In genomic region chr1:120087959-120088358, GRCh38 we compare ENCODE assay signal across 8 cellular contexts. TPM values are rescaled to one million over a fixed set of nuclear protein-coding genes. Genes with fewer than 3 reads are reported as not detected.
DNase-seq lines count a peak whose midpoint lies in the region; ATAC-seq and TF ChIP-seq lines count a peak whose summit lies in the region.
"Not testable (repeated sequence)": the region's sequence is repeated elsewhere in the genome, so short reads cannot be mapped to it uniquely, and the experiment has no call there.

No MANE protein-coding gene starts in this region.

- H3K4me1 ChIP-seq in foreskin keratinocyte = not testable (repeated sequence)

- not testable (repeated sequence) for H3K36me3 Mint-ChIP-seq in T-helper 2 cell treated with Interferon-gamma antibody and Interleukin-4, amounts not matched to agents 5 μg/mL and 100 μg/mL, for 36 hours (ENCODE audit: low read depth)

- peak; percentile 36 for DNase-seq in GM04503 (ENCODE audit: low read depth)
- peak; percentile 93 for DNase-seq in M059J (ENCODE audit: low read depth)
- peak; percentile 66 for DNase-seq in T-helper 2 cell treated with Interferon-gamma antibody and Interleukin-4, amounts not matched to agents 5 μg/mL and 100 μg/mL, for 36 hours (ENCODE audit: low spot score)
- peak; percentile 10 for DNase-seq in activated T-cell treated with anti-CD3 and anti-CD28 coated beads for 48 hours (ENCODE audit: low read depth)
- DNase-seq in astrocyte of the spinal cord (ENCODE audit: low read depth, low spot score) = peak; percentile 58
- peak; percentile 69 to 87 for DNase-seq in foreskin keratinocyte
- DNase-seq in stimulated activated CD4-positive, alpha-beta T cell treated with anti-CD3 and anti-CD28 coated beads, Interleukin-12 subunit alpha, Interleukin-12 subunit beta, amount 100 ng/mL, for 24 hours (ENCODE audit: low read depth in 2 of 2) = peak; percentile 6 to 12
- peak; percentile 29 to 57 for DNase-seq in stimulated activated naive CD8-positive, alpha-beta T cell treated with anti-CD3 and anti-CD28 coated beads, Interleukin-15, amount 100 ng/mL, for 72 hours

- H3K9me3 Mint-ChIP-seq in T-helper 2 cell treated with Interferon-gamma antibody and Interleukin-4, amounts not matched to agents 5 μg/mL and 100 μg/mL, for 36 hours; stimulated activated naive CD8-positive, alpha-beta T cell treated with anti-CD3 and anti-CD28 coated beads, Interleukin-15, amount 100 ng/mL, for 72 hours: not testable (repeated sequence)

- H3K27me3 ChIP-seq in foreskin keratinocyte = not testable (repeated sequence)

- peaks cover 11% of the 10 kb centered on the region for H3K4me1 Mint-ChIP-seq in T-helper 2 cell treated with Interferon-gamma antibody and Interleukin-4, amounts not matched to agents 5 μg/mL and 100 μg/mL, for 36 hours (ENCODE audit: low read depth)
- peaks cover 11% of the 10 kb centered on the region for H3K4me1 Mint-ChIP-seq in stimulated activated naive CD8-positive, alpha-beta T cell treated with anti-CD3 and anti-CD28 coated beads, Interleukin-15, amount 100 ng/mL, for 72 hours

- H3K27ac Mint-ChIP-seq in T-helper 2 cell treated with Interferon-gamma antibody and Interleukin-4, amounts not matched to agents 5 μg/mL and 100 μg/mL, for 36 hours = not testable (repeated sequence)
- peak overlapping the region in 1 of 2 donors; percentile 54 for H3K27ac Mint-ChIP-seq in stimulated activated naive CD8-positive, alpha-beta T cell treated with anti-CD3 and anti-CD28 coated beads, Interleukin-15, amount 100 ng/mL, for 72 hours

- H3K27ac ChIP-seq in foreskin keratinocyte = not testable (repeated sequence)

- H3K27me3 Mint-ChIP-seq in T-helper 2 cell treated with Interferon-gamma antibody and Interleukin-4, amounts not matched to agents 5 μg/mL and 100 μg/mL, for 36 hours (ENCODE audit: low read depth); stimulated activated naive CD8-positive, alpha-beta T cell treated with anti-CD3 and anti-CD28 coated beads, Interleukin-15, amount 100 ng/mL, for 72 hours: not testable (repeated sequence)

- TF ChIP-seq CTCF in astrocyte of the spinal cord (IDR thresholded peaks at IDR 0.05; ENCODE audit: low read depth, low read length); foreskin keratinocyte (conservative IDR thresholded peaks at IDR 0.05): not testable (repeated sequence)

- ATAC-seq in foreskin keratinocyte = peak; percentile 98
- peak; percentile 100 for ATAC-seq in stimulated activated naive CD8-positive, alpha-beta T cell treated with anti-CD3 and anti-CD28 coated beads, Interleukin-15, amount 100 ng/mL, for 72 hours

- not testable (repeated sequence) for H3K4me3 ChIP-seq in astrocyte of the spinal cord (ENCODE audit: low read depth, low read length)

- H3K4me3 Mint-ChIP-seq in T-helper 2 cell treated with Interferon-gamma antibody and Interleukin-4, amounts not matched to agents 5 μg/mL and 100 μg/mL, for 36 hours = peak overlapping the region; percentile 40
- H3K4me3 Mint-ChIP-seq in stimulated activated naive CD8-positive, alpha-beta T cell treated with anti-CD3 and anti-CD28 coated beads, Interleukin-15, amount 100 ng/mL, for 72 hours = not testable (repeated sequence)

- in situ Hi-C loops in astrocyte of the spinal cord (cut with HindIII; ENCODE audit: low sequenced_read_pairs) = not testable (repeated sequence)

RNA-seq across cellular contexts. Expression of gene NOTCH2, which starts 18.5 kb away (rescaled TPM):
- total RNA-seq in M059J (2014; rRNA removed; shearing (Covaris generic)) = 62.8 and 107 TPM in 2 replicates
- total RNA-seq in foreskin keratinocyte = 44.0 and 51.0 TPM in 2 replicates
- polyA plus RNA-seq in foreskin keratinocyte = 4.8 and 5.5 TPM in 2 replicates

Comparison
In these comparisons a context has a peak if more than half of its experiments do, and no peak if none do; other contexts are left out.
1. DNase-seq: peak in every context shown above with its lines; median percentile 93 in M059J; 78 in foreskin keratinocyte; 66 in T-helper 2 cell treated with Interferon-gamma antibody and Interleukin-4, amounts not matched to agents 5 μg/mL and 100 μg/mL, for 36 hours; 58 in astrocyte of the spinal cord; 43 in stimulated activated naive CD8-positive, alpha-beta T cell treated with anti-CD3 and anti-CD28 coated beads, Interleukin-15, amount 100 ng/mL, for 72 hours; 36 in GM04503; 10 in activated T-cell treated with anti-CD3 and anti-CD28 coated beads for 48 hours; 9 in stimulated activated CD4-positive, alpha-beta T cell treated with anti-CD3 and anti-CD28 coated beads, Interleukin-12 subunit alpha, Interleukin-12 subunit beta, amount 100 ng/mL, for 24 hours.